Comparison of ENCODE assay signal across 10 cellular contexts in genomic region chr5:109743041-109743531, GRCh38. TPM values are rescaled to one million over a fixed set of nuclear protein-coding genes. Genes with fewer than 3 reads are reported as not detected.
DNase-seq lines count a peak whose midpoint lies in the region; ATAC-seq and TF ChIP-seq lines count a peak whose summit lies in the region.
"Had no signal": no experiment of that assay in that cellular context is flagged by ENCODE, and none has a peak within 500 bp of the region (broad histone marks: within the 10 kb centered on the region; RNA-seq: fewer than 3 reads in every experiment).

No MANE protein-coding gene starts in this region.

- peak overlapping the region; percentile 97 for H3K27ac ChIP-seq in RWPE2 (ENCODE audit: poor library complexity, severe bottlenecking)
- peak overlapping the region in 2 of 4 donors; percentile 25 to 33 for H3K27ac ChIP-seq in gastroesophageal sphincter

- TF ChIP-seq POLR2A in gastroesophageal sphincter (IDR thresholded peaks at IDR 0.05): no peak

- CTCF ChIA-PET in activated CD8-positive, alpha-beta T cell treated with anti-CD3 and anti-CD28 coated beads for 36 hours (lab: Charles Lee): interaction anchor here (1.4 kb wide), 1 partner anchor 55 kb away, joined by 3 read pairs; no protein-coding TSS in a partner anchor

- ATAC-seq in RWPE2 (ENCODE audit: low read depth): no peak
- peak; percentile 43 for ATAC-seq in gastroesophageal sphincter
- ATAC-seq in HG03442 (IDR thresholded peaks at IDR 0.05; ENCODE audit: unreplicated experiment): no peak
- no peak for ATAC-seq in activated CD8-positive, alpha-beta T cell treated with anti-CD3 and anti-CD28 coated beads for 36 hours

- intact Hi-C loops in activated CD8-positive, alpha-beta T cell treated with anti-CD3 and anti-CD28 coated beads for 36 hours (cut with micrococcal nuclease): no loop called here

- peak overlapping the region; percentile 72 for H3K4me2 ChIP-seq in skeletal muscle satellite cell (ENCODE audit: low read length)

- H3K4me3 ChIP-seq in RWPE2 (ENCODE audit: severe bottlenecking) (no peak overlapping the region), gastroesophageal sphincter (no peak overlapping the region), skeletal muscle satellite cell (ENCODE audit: low read length) (peak overlapping the region; percentile 41)

- peak overlapping the region; percentile 96 for H3K27ac Mint-ChIP-seq in HFFc6
- H3K27ac Mint-ChIP-seq in activated CD8-positive, alpha-beta T cell treated with anti-CD3 and anti-CD28 coated beads for 36 hours: no peak overlapping the region

- DNase-seq in HFFc6: no peak
- no peak for DNase-seq in RWPE2 (ENCODE audit: low spot score)
- DNase-seq in activated CD8-positive, alpha-beta T cell treated with anti-CD3 and anti-CD28 coated beads for 36 hours: no peak
- DNase-seq in NCI-H1694 treated with DMSO at 0.1 percent for 48 hours (lab: John Stamatoyannopoulos, UW): no peak
- no peak for DNase-seq in HuH-7 (ENCODE audit: low spot score)
- DNase-seq: activated CD8-positive, alpha-beta memory T cell treated with anti-CD3 and anti-CD28 coated beads, Interleukin-2, amount 50 U/mL, for 4 hours; stimulated activated CD4-positive, alpha-beta T cell treated with anti-CD3 and anti-CD28 coated beads, Interleukin-12 subunit alpha, Interleukin-12 subunit beta, amount 100 ng/mL, for 4 hours had no signal

- peaks cover 16% of the 10 kb centered on the region for H3K36me3 Mint-ChIP-seq in HFFc6 (ENCODE audit: low read depth)
- H3K36me3 Mint-ChIP-seq in activated CD8-positive, alpha-beta T cell treated with anti-CD3 and anti-CD28 coated beads for 36 hours (ENCODE audit: low read depth): peaks cover 39% of the 10 kb centered on the region

- H3K27me3 Mint-ChIP-seq in HFFc6 (ENCODE audit: insufficient read depth): no peaks in the 10 kb centered on the region; the same call in 1 of the 2 replicates
- no peaks in the 10 kb centered on the region for H3K27me3 Mint-ChIP-seq in activated CD8-positive, alpha-beta T cell treated with anti-CD3 and anti-CD28 coated beads for 36 hours

- H3K4me1 ChIP-seq in RWPE2 (ENCODE audit: insufficient read depth, poor library complexity, severe bottlenecking): peaks cover 72% of the 10 kb centered on the region
- H3K4me1 ChIP-seq in gastroesophageal sphincter: peaks cover 0 to 46% (median 14%) of the 10 kb centered on the region in 3 donors
- peaks cover 43% of the 10 kb centered on the region for H3K4me1 ChIP-seq in skeletal muscle satellite cell (ENCODE audit: control insufficient read depth, insufficient read depth, low read length)

- WGBS in gastroesophageal sphincter (ENCODE audit: low coverage in 1 of 2), 2 donors: 70% methylated on average over 5 of the region's 5 CpGs

- TF ChIP-seq EP300 in gastroesophageal sphincter (IDR thresholded peaks at IDR 0.05): no peak

- H3K4me3 Mint-ChIP-seq in HFFc6: peak overlapping the region; percentile 75; the same call in 1 of the 2 replicates
- no peak overlapping the region for H3K4me3 Mint-ChIP-seq in activated CD8-positive, alpha-beta T cell treated with anti-CD3 and anti-CD28 coated beads for 36 hours

- H3K36me3 ChIP-seq in RWPE2 (ENCODE audit: low read depth) (no peaks in the 10 kb centered on the region), gastroesophageal sphincter (no peaks in the 10 kb centered on the region), skeletal muscle satellite cell (ENCODE audit: insufficient read depth, low read length) (no peaks in the 10 kb centered on the region)

- H3K9ac ChIP-seq in skeletal muscle satellite cell (ENCODE audit: low read depth, low read length): peak overlapping the region; percentile 66

- TF ChIP-seq CTCF in HFFc6 (IDR thresholded peaks at IDR 0.05) (no peak), RWPE2 (IDR thresholded peaks at IDR 0.05; ENCODE audit: poor library complexity, severe bottlenecking) (no peak), gastroesophageal sphincter (IDR thresholded peaks at IDR 0.05) (no peak)
- no peak for TF ChIP-seq CTCF in activated CD8-positive, alpha-beta T cell treated with anti-CD3 and anti-CD28 coated beads for 36 hours (IDR thresholded peaks at IDR 0.05)

- H3K27me3 ChIP-seq in RWPE2 (ENCODE audit: insufficient read depth, poor library complexity, severe bottlenecking) (no peaks in the 10 kb centered on the region), gastroesophageal sphincter (no peaks in the 10 kb centered on the region), skeletal muscle satellite cell (ENCODE audit: control insufficient read depth, insufficient read depth, low read length) (no peaks in the 10 kb centered on the region)

- POLR2A ChIA-PET in activated CD8-positive, alpha-beta T cell treated with anti-CD3 and anti-CD28 coated beads for 36 hours (lab: Charles Lee): no interaction called here

- H3K9me3 Mint-ChIP-seq in HFFc6: peaks cover 4% of the 10 kb centered on the region; the same call in 1 of the 2 replicates
- H3K9me3 Mint-ChIP-seq in activated CD8-positive, alpha-beta T cell treated with anti-CD3 and anti-CD28 coated beads for 36 hours: no peaks in the 10 kb centered on the region

- H3K4me1 Mint-ChIP-seq in HFFc6 (ENCODE audit: low read depth): peaks cover 75% of the 10 kb centered on the region
- peaks cover 53% of the 10 kb centered on the region for H3K4me1 Mint-ChIP-seq in activated CD8-positive, alpha-beta T cell treated with anti-CD3 and anti-CD28 coated beads for 36 hours (ENCODE audit: low read depth)

- H3K9me3 ChIP-seq in RWPE2 (ENCODE audit: severe bottlenecking) (no peaks in the 10 kb centered on the region), gastroesophageal sphincter (no peaks in the 10 kb centered on the region), skeletal muscle satellite cell (replicated peaks; ENCODE audit: low read length) (no peaks in the 10 kb centered on the region)

RNA-seq across cellular contexts. Expression of gene MAN2A1, which starts 53.4 kb away (rescaled TPM):
- 10 to 100 TPM; 29.1 to 47.7 (median 39.0) TPM for total RNA-seq in HFFc6 (2021; fragmentation: NEBNext Ultra II Directional; extraction: Animal tissue kit (Norgen Biotek cat#: 25700))
- 10 to 100 TPM; 19.6 to 55.6 (median 34.1) TPM for total RNA-seq in gastroesophageal sphincter
- total RNA-seq in skeletal muscle satellite cell (2012; rRNA removed): 35.6 and 39.0 TPM in 2 replicates
- total RNA-seq in activated CD8-positive, alpha-beta T cell treated with anti-CD3 and anti-CD28 coated beads for 36 hours: 10 to 100 TPM; 29.9 to 30.6 TPM
